In the genomic region with DNA sequence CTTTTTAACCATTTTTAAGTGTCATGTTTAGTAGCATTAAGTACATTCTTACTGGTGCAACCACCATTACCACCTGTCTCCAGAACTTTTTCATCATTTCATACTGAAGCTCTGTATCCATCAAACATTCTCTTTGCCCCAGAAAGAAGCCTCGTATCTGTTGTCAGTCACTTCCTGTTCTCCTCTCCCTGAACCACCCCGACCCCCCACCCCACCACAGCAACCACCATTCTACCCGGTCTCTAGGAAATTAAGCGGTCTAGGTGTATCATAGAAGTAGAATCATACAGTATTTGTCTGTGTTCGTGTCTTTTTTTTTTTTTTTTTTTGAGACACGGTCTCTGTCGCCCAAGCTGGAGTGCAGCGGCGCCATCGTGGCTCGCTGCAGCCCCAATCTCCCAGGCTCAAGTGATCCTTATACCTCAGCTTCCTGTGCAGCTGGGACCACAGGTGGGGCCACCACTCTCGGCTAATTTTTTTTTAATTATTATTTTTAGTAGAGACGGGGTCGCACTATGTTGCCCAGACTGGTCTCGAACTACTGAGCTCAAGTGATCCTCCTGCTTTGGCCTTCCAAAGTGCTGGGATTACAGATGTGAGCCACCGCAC, we compare ENCODE assay signal across 20 cellular contexts. TPM values are rescaled to one million over a fixed set of nuclear protein-coding genes. Genes with fewer than 3 reads are reported as not detected.
A peak's percentile ranks its signal among the peaks of the same experiment; 100 is the strongest.
DNase-seq lines count a peak whose midpoint lies in the region; ATAC-seq and TF ChIP-seq lines count a peak whose summit lies in the region.
"Had no signal": no experiment of that assay in that cellular context is flagged by ENCODE, and none has a peak within 500 bp of the region (broad histone marks: within the 10 kb centered on the region; RNA-seq: fewer than 3 reads in every experiment).

No MANE protein-coding gene starts in this region.

- CTCF ChIA-PET in CD8-positive, alpha-beta T cell (lab: Charles Lee) = no interaction called here
- CTCF ChIA-PET in OCI-LY7 (lab: Charles Lee; ENCODE audit: unreplicated experiment) = no interaction called here

- H3K36me3 ChIP-seq in BLaER1 (no peaks in the 10 kb centered on the region), OCI-LY7 (ENCODE audit: insufficient read depth, low read length) (no peaks in the 10 kb centered on the region), vagina (no peaks in the 10 kb centered on the region)
- H3K36me3 ChIP-seq in CD8-positive, alpha-beta T cell (ENCODE audit: insufficient read depth, low read length) = no peaks in the 10 kb centered on the region

- H3K9me2 ChIP-seq in OCI-LY7 (ENCODE audit: insufficient read depth, low read length) = no peaks in the 10 kb centered on the region

- POLR2A ChIA-PET in CD8-positive, alpha-beta T cell (lab: Charles Lee) = no interaction called here
- POLR2A ChIA-PET in OCI-LY7 (lab: Charles Lee) = no interaction called here
- POLR2A ChIA-PET in naive thymus-derived CD8-positive, alpha-beta T cell (lab: Charles Lee) = no interaction called here

- H2AFZ ChIP-seq in OCI-LY7 (ENCODE audit: low read length) = peak overlapping the region; percentile 92

- peaks cover 21% of the 10 kb centered on the region for H3K4me1 Mint-ChIP-seq in CD8-positive, alpha-beta T cell (ENCODE audit: low read depth)
- H3K4me1 Mint-ChIP-seq in naive thymus-derived CD8-positive, alpha-beta T cell = peaks cover 15 to 25% (median 19%) of the 10 kb centered on the region in 4 donors

- H3K27ac ChIP-seq in BLaER1 = peak overlapping the region; percentile 1; the same call in 1 of the 2 replicates
- H3K27ac ChIP-seq in CD8-positive, alpha-beta T cell (ENCODE audit: low read depth, low read length) = no peak overlapping the region
- peak overlapping the region; percentile 53 for H3K27ac ChIP-seq in OCI-LY7 (ENCODE audit: low read depth, low read length, poor library complexity, severe bottlenecking)
- H3K27ac ChIP-seq in vagina = no peak overlapping the region

- H3K4me3 Mint-ChIP-seq in CD8-positive, alpha-beta T cell = peak overlapping the region; percentile 2
- H3K4me3 Mint-ChIP-seq in naive thymus-derived CD8-positive, alpha-beta T cell = peak overlapping the region in 9 of 10 donors; percentile 33 to 62 (median 46)

- peaks cover 45% of the 10 kb centered on the region for H3K4me1 ChIP-seq in BLaER1
- H3K4me1 ChIP-seq in CD8-positive, alpha-beta T cell (ENCODE audit: insufficient read depth, low read length) = no peaks in the 10 kb centered on the region
- peaks cover 23% of the 10 kb centered on the region for H3K4me1 ChIP-seq in OCI-LY7 (ENCODE audit: insufficient read depth, low read length, poor library complexity, severe bottlenecking)
- H3K4me1 ChIP-seq in vagina = no peaks in the 10 kb centered on the region

- H3K4me3 ChIP-seq in BLaER1 = no peak overlapping the region
- no peak overlapping the region for H3K4me3 ChIP-seq in CD8-positive, alpha-beta T cell (ENCODE audit: low read depth, low read length)
- H3K4me3 ChIP-seq in OCI-LY7 (ENCODE audit: low read depth, low read length, poor library complexity, severe bottlenecking) = peak overlapping the region; percentile 16
- no peak overlapping the region for H3K4me3 ChIP-seq in vagina

- intact Hi-C loops in CD8-positive, alpha-beta T cell (cut with DNase I, micrococcal nuclease) = no loop called here
- intact Hi-C loops in OCI-LY7 (cut with micrococcal nuclease; ENCODE audit: unreplicated experiment) (no loop called here), vagina (cut with DNase I) (no loop called here)

- no peak for TF ChIP-seq POLR2A in vagina (IDR thresholded peaks at IDR 0.05)

- no peak for DNase-seq in CD8-positive, alpha-beta T cell
- DNase-seq in OCI-LY7 (ENCODE audit: low spot score) (peak; percentile 54), iPS-NIHi11 (ENCODE audit: low spot score) (no peak), NCI-H128 (lab: John Stamatoyannopoulos, UW; ENCODE audit: unreplicated experiment) (no peak), vagina (ENCODE audit: extremely low spot score in 2 of 2) (no peak)
- peak in 1 of 10 donors; percentile 9 for DNase-seq in naive thymus-derived CD8-positive, alpha-beta T cell
- DNase-seq: ACHN; AML-193; CD4-positive, alpha-beta memory T cell; DMS79; GOT3; KBM-7; NCI-H187 treated with DMSO at 0.1 percent for 48 hours; NCI-H345; NCI-H526; NK-92 treated with Interleukin-12 subunit alpha and Interleukin-12 subunit beta, amount 100 ng/mL, for 24 hours; RPMI8226; SIG-M5 had no signal

- H3K27ac Mint-ChIP-seq in CD8-positive, alpha-beta T cell = no peak overlapping the region
- peak overlapping the region in 5 of 10 donors; percentile 1 to 77 (median 38) for H3K27ac Mint-ChIP-seq in naive thymus-derived CD8-positive, alpha-beta T cell

- BruUV-seq in OCI-LY7 (replicated peaks; lab: Mats Ljungman, UMichigan) = no TSS peak

- no peak overlapping the region for H3K9ac ChIP-seq in BLaER1

- H3K36me3 Mint-ChIP-seq in CD8-positive, alpha-beta T cell = peaks cover 7% of the 10 kb centered on the region
- H3K36me3 Mint-ChIP-seq in naive thymus-derived CD8-positive, alpha-beta T cell = peaks cover 0 to 2% (median 0%) of the 10 kb centered on the region in 3 donors

- no peak for TF ChIP-seq CTCF in CD8-positive, alpha-beta T cell (IDR thresholded peaks at IDR 0.05)
- TF ChIP-seq CTCF in OCI-LY7 (conservative IDR thresholded peaks at IDR 0.05; ENCODE audit: low read length) (no peak), vagina (IDR thresholded peaks at IDR 0.05) (no peak)

- H3K9me3 ChIP-seq in BLaER1 (no peaks in the 10 kb centered on the region), OCI-LY7 (ENCODE audit: low read length) (no peaks in the 10 kb centered on the region), vagina (no peaks in the 10 kb centered on the region)
- H3K9me3 ChIP-seq in CD8-positive, alpha-beta T cell (ENCODE audit: low read length) = no peaks in the 10 kb centered on the region

- no peaks in the 10 kb centered on the region for H3K27me3 Mint-ChIP-seq in CD8-positive, alpha-beta T cell (ENCODE audit: low read depth)
- H3K27me3 Mint-ChIP-seq in naive thymus-derived CD8-positive, alpha-beta T cell = peaks cover 0 to 5% (median 0%) of the 10 kb centered on the region in 5 donors
- H3K27me3 Mint-ChIP-seq: CD4-positive, alpha-beta memory T cell had no signal

- no peak for ATAC-seq in CD8-positive, alpha-beta T cell
- peak in 1 of 2 donors; percentile 76 for ATAC-seq in naive thymus-derived CD8-positive, alpha-beta T cell

- no peaks in the 10 kb centered on the region for H3K27me3 ChIP-seq in BLaER1
- H3K27me3 ChIP-seq in CD8-positive, alpha-beta T cell (ENCODE audit: insufficient read depth, low read length) = no peaks in the 10 kb centered on the region
- H3K27me3 ChIP-seq in vagina = no peaks in the 10 kb centered on the region

- H3K4me2 ChIP-seq in BLaER1 = peak overlapping the region; percentile 65
- H3K4me2 ChIP-seq in OCI-LY7 (ENCODE audit: low read length) = peak overlapping the region; percentile 65

- no peaks in the 10 kb centered on the region for H3K9me3 Mint-ChIP-seq in CD8-positive, alpha-beta T cell
- H3K9me3 Mint-ChIP-seq in naive thymus-derived CD8-positive, alpha-beta T cell = no peaks in the 10 kb centered on the region
- H3K9me3 Mint-ChIP-seq: CD4-positive, alpha-beta memory T cell had no signal

- no peaks in the 10 kb centered on the region for H4K20me1 ChIP-seq in BLaER1
- H4K20me1 ChIP-seq in OCI-LY7 (ENCODE audit: insufficient read depth, low read length) = no peaks in the 10 kb centered on the region

- H3K79me2 ChIP-seq in OCI-LY7 (ENCODE audit: insufficient read depth, low read depth, low read length) = no peaks in the 10 kb centered on the region

RNA-seq across cellular contexts. Expression of a gene that starts 23.7 kb away (rescaled TPM):
- not detected for total RNA-seq in CD8-positive, alpha-beta T cell
- not detected in 2 replicates for total RNA-seq in OCI-LY7 (2014; rRNA removed; shearing (Covaris generic))
- total RNA-seq in OCI-LY7 (2022) (not detected in 2 replicates), vagina (not detected)
- total RNA-seq in naive thymus-derived CD8-positive, alpha-beta T cell = not detected
- not detected for polyA plus RNA-seq in naive thymus-derived CD8-positive, alpha-beta T cell
- total RNA-seq: CD4-positive, alpha-beta memory T cell; M059J had no signal
- polyA plus RNA-seq: CD4-positive, alpha-beta memory T cell had no signal

Comparison
In these comparisons a context has a peak if more than half of its experiments do, and no peak if none do; other contexts are left out.
1. H3K27ac ChIP-seq: peak in BLaER1 (single experiment) and OCI-LY7 (single experiment); none in CD8-positive, alpha-beta T cell (single experiment) and vagina (single experiment).